17 cellular contexts compared by ENCODE assay signal in genomic region chr1:67787746-67788145, GRCh38.
"Had no signal": no experiment of that assay in that cellular context is flagged by ENCODE, and none has a peak within 500 bp of the region (broad histone marks: within the 10 kb centered on the region; RNA-seq: fewer than 3 reads in every experiment).

No MANE protein-coding gene starts in this region.

- DNase-seq: activated CD4-positive, alpha-beta T cell treated with anti-CD3 and anti-CD28 coated beads for 36 hours; activated CD4-positive, alpha-beta T cell treated with anti-CD3 and anti-CD28 coated beads, Interleukin-2, amount 50 U/mL, for 48 hours; activated gamma-delta T cell; adrenal gland; dermis blood vessel endothelial cell; effector memory CD4-positive, alpha-beta T cell; foreskin melanocyte; head of caudate nucleus; kidney; left lung; psoas muscle; right cardiac atrium; stimulated activated CD4-positive, alpha-beta T cell treated with anti-CD3 and anti-CD28 coated beads, Interleukin-15, amount 100 ng/mL, for 24 hours; stimulated activated CD4-positive, alpha-beta T cell treated with anti-CD3 and anti-CD28 coated beads, Interleukin-2, amount 100 ng/mL, for 48 hours; testis had no signal

- H3K36me3 ChIP-seq: adrenal gland, esophagus muscularis mucosa, left lung had no signal

- H3K27me3 ChIP-seq: adrenal gland, esophagus muscularis mucosa, left lung, testis had no signal

- H3K4me3 ChIP-seq: adrenal gland, esophagus muscularis mucosa, left lung, psoas muscle, skin epidermis, testis had no signal

- H3K4me1 ChIP-seq: testis had no signal

- H3K9me3 ChIP-seq: adrenal gland, esophagus muscularis mucosa, left lung, psoas muscle, testis had no signal

- H3K27ac ChIP-seq: adrenal gland, left lung, psoas muscle, skin epidermis, testis had no signal
